Comparison of ENCODE assay signal across 10 cellular contexts in the genomic region with DNA sequence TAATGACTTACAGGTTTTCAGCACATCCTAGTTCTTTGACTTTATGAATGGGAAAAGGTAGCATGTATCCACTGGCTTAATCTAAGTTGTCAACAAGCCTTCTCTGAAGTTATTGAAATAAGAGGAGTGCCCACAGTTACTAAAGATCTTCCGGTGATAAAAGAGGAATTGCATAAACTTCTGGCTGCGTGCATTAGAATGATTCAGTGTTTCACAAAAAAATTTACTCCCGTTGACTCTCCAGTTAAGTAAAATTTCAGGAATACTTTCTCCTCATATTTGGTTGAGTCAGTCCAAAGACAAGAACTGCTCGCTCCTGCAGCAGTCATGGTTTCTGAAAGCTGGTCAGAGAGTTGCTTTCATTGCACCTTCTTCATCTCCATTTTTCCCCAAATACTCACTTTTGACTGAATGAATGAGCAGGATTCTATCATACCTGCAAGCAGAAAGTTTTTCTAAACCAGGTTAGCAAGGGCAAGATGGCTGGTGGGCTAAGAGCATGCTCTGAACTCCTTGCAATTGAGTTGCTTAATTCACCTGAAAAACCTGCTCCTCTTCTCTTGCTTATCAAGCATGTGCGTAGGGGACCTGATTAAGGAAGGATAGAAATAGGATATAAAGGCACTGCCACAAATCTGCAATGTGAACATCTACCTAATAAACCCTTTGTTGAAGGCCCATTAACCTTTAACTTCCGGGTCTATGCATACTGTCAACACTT.
DNase-seq lines count a peak whose midpoint lies in the region; ATAC-seq, FAIRE-seq and TF ChIP-seq lines count a peak whose summit lies in the region.
"Had no signal": no experiment of that assay in that cellular context is flagged by ENCODE, and none has a peak within 500 bp of the region (broad histone marks: within the 10 kb centered on the region; RNA-seq: fewer than 3 reads in every experiment).

No MANE protein-coding gene starts in this region.

- H3K27me3 ChIP-seq in left lung: no peaks in the 10 kb centered on the region

- H3K27ac ChIP-seq in left lung: peak overlapping the region in 1 of 2 donors; percentile 53
- H3K27ac ChIP-seq: BLaER1 treated with 17β-estradiol and CSF1 and Interleukin-3, amounts not matched to agents 10 nM and 100 nM had no signal

- H3K9me3 ChIP-seq in left lung: no peaks in the 10 kb centered on the region

- H3K4me1 ChIP-seq in left lung: peaks cover 15% of the 10 kb centered on the region in 2 donors

- intact Hi-C loops in left lung (cut with DNase I): no loop called here

- ATAC-seq in left lung (peak; percentile 85), HG03097 (IDR thresholded peaks at IDR 0.05; ENCODE audit: low FRiP score, unreplicated experiment) (no peak)

- no peak overlapping the region for H3K4me3 ChIP-seq in AG09309 (ENCODE audit: control insufficient read depth, low read depth, low read length)
- no peak overlapping the region for H3K4me3 ChIP-seq in astrocyte of the spinal cord (ENCODE audit: low read depth, low read length)
- H3K4me3 ChIP-seq in left lung: no peak overlapping the region
- H3K4me3 ChIP-seq: BLaER1 treated with 17β-estradiol and CSF1 and Interleukin-3, amounts not matched to agents 10 nM and 100 nM had no signal

- FAIRE-seq in HTR-8/SVneo (lab: Jason Lieb, UNC): no peak

- no peaks in the 10 kb centered on the region for H3K36me3 ChIP-seq in left lung
- H3K36me3 ChIP-seq: BLaER1 treated with 17β-estradiol and CSF1 and Interleukin-3, amounts not matched to agents 10 nM and 100 nM had no signal

- in situ Hi-C loops in astrocyte of the spinal cord (cut with HindIII; ENCODE audit: low sequenced_read_pairs): no loop called here

- peak; percentile 63 for DNase-seq in AG09309 (ENCODE audit: low read depth)
- DNase-seq in HTR-8/SVneo (ENCODE audit: insufficient read length, low spot score): peak; percentile 21
- DNase-seq in astrocyte of the spinal cord (ENCODE audit: low read depth, low spot score): peak; percentile 3
- no peak for DNase-seq in left lung
- no peak for DNase-seq in effector CD8-positive, alpha-beta T cell (lab: John Stamatoyannopoulos, UW)
- no peak for DNase-seq in activated gamma-delta T cell treated with Interleukin-2 at 50 U/mL for 16 hours
- DNase-seq in SHP77 treated with DMSO at 0.1 percent for 48 hours (lab: John Stamatoyannopoulos, UW): no peak
- DNase-seq: activated naive CD8-positive, alpha-beta T cell treated with anti-CD3 and anti-CD28 coated beads, Interleukin-2, amount 10 ng/mL, durations not matched to agents 7 days and 5 days had no signal

- TF ChIP-seq CTCF in AG09309 (IDR thresholded peaks at IDR 0.05; ENCODE audit: control insufficient read depth, insufficient read depth, low read depth, low read length, missing control alignments) (no peak), astrocyte of the spinal cord (IDR thresholded peaks at IDR 0.05; ENCODE audit: low read depth, low read length) (no peak), left lung (IDR thresholded peaks at IDR 0.05) (no peak)

Comparison
In these comparisons a context has a peak if more than half of its experiments do, and no peak if none do; other contexts are left out.
1. DNase-seq: peak in AG09309 (single experiment), HTR-8/SVneo (single experiment) and astrocyte of the spinal cord (single experiment); none in left lung (0 of 2), effector CD8-positive, alpha-beta T cell (single experiment), activated gamma-delta T cell treated with Interleukin-2 at 50 U/mL for 16 hours (single experiment) and SHP77 treated with DMSO at 0.1 percent for 48 hours (single experiment).